In the genomic region with DNA sequence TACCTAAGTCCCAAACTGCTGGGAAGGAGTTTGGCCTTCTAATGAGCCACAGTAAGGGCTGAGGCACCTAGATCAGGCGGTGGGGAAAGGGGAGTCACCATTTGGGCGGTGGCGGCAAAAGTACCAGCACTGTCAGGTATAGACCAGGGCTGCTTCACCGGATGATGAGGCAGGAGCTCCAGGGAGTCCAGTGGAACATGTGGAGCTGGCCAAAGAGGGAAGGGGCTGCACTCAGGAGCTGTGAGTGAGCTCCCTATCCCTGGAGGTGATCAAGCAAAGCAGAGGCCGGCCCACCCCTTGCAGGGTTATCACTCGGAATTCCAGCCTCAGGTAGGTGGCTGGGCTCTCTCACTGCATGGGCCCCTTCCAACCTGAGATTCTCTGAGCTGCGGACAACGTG, we compare ENCODE assay signal across 26 cellular contexts.
"Had no signal": no experiment of that assay in that cellular context is flagged by ENCODE, and none has a peak within 500 bp of the region (broad histone marks: within the 10 kb centered on the region; RNA-seq: fewer than 3 reads in every experiment).

No MANE protein-coding gene starts in this region.

- H2AFZ ChIP-seq: hepatocyte had no signal

- DNase-seq: cerebellar nuclear complex; effector CD8-positive, alpha-beta T cell; endodermal cell; gastrocnemius medialis; head of caudate nucleus; left colon; mesenchymal stem cell; naive thymus-derived CD4-positive, alpha-beta T cell; occipital lobe; stimulated activated CD4-positive, alpha-beta T cell treated with anti-CD3 and anti-CD28 coated beads, Interleukin-2, amount 100 ng/mL, for 24 hours; stimulated activated CD4-positive, alpha-beta T cell treated with anti-CD3 and anti-CD28 coated beads, Interleukin-4, amount 100 ng/mL, for 24 hours; stimulated activated naive CD4-positive, alpha-beta T cell treated with Interleukin-2 at 50 U/mL for 16 hours; stomach; thyroid gland; trophoblast cell had no signal

- H3K36me3 ChIP-seq: gastrocnemius medialis, pancreas, thyroid gland, vagina had no signal

- H3K27ac ChIP-seq: dorsolateral prefrontal cortex, epithelial cell of prostate, gastrocnemius medialis, hepatocyte, pancreas, stomach, thyroid gland, vagina had no signal

- H3K4me2 ChIP-seq: hepatocyte, smooth muscle cell had no signal

- H3K9me3 ChIP-seq: gastrocnemius medialis, mucosa of descending colon, pancreas, stomach, thyroid gland, vagina had no signal

- ATAC-seq: esophagus mucosa; gastrocnemius medialis; left colon; mucosa of descending colon; naive thymus-derived CD4-positive, alpha-beta T cell; pancreas; sciatic nerve; stimulated activated effector memory CD8-positive, alpha-beta T cell treated with anti-CD3 and anti-CD28 coated beads, Interleukin-12 subunit alpha, Interleukin-12 subunit beta, amount 100 ng/mL, for 72 hours had no signal

- H3K27me3 ChIP-seq: dorsolateral prefrontal cortex, gastrocnemius medialis, pancreas, stomach, thyroid gland, vagina had no signal

- H3K4me3 ChIP-seq: dorsolateral prefrontal cortex, gastrocnemius medialis, hepatocyte, mucosa of descending colon, pancreas, smooth muscle cell, stomach, thyroid gland, vagina had no signal

- H3K4me1 ChIP-seq: gastrocnemius medialis, pancreas, thyroid gland, vagina had no signal

- FAIRE-seq: colon, pancreas had no signal

- H3K79me2 ChIP-seq: hepatocyte had no signal
